Comparison of ENCODE assay signal across 15 cellular contexts in the genomic region with DNA sequence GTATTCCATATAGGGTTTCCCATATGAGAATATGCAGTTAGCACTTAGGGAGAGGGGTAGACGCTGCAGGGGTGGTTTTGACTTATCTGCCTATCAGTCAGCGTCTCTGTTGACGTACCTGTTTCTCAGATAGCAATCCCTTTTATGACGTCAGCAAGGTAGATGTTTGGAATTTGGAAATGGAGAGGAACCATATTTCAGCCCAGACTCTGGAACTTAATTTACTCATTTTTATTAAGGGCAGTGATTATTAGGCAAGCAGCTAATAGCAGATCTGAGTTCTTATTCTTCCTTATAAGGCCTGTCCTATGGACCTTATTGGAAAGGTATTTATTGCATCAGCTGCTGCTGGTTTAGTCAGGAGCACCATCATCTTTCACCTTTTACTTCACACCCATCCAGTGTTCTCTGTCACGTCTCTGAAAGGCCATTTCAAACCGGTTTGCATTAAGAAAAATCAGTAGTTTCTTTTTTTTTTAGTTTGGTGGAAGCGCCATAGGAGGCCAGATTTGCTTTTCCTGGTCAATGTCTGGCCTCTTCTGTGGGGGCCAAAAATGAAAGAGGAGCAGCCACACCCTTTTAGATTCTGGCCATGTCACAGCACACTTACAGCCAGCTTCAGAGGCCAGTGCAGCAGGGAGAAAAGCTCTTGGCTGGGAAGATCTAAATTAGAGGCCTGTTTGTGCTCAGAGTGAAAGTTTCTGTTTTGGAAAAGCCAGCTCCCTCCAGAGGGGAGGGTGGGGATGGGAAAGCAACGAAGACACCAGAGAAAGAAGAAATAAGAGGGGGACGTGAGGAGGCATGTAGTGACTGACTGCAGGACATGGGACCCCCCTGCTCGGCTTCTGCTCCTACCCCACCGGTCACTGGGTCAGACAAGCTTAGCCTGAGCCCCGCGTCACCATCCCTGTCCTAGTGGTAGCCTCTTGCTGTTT.
DNase-seq lines count a peak whose midpoint lies in the region; ATAC-seq and TF ChIP-seq lines count a peak whose summit lies in the region.
"Had no signal": no experiment of that assay in that cellular context is flagged by ENCODE, and none has a peak within 500 bp of the region (broad histone marks: within the 10 kb centered on the region; RNA-seq: fewer than 3 reads in every experiment).

No MANE protein-coding gene starts in this region.

- H3K27ac ChIP-seq in esophagus muscularis mucosa (replicated peaks in 1 of 4) = peak overlapping the region; percentile 59 to 75 (median 64)
- H3K27ac ChIP-seq: parathyroid adenoma had no signal

- H3K27ac Mint-ChIP-seq in nephron progenitor cell (peak overlapping the region; percentile 79), HFFc6 (no peak overlapping the region)
- H3K27ac Mint-ChIP-seq: stimulated activated naive CD8-positive, alpha-beta T cell treated with anti-CD3 and anti-CD28 coated beads, Interleukin-15, Interleukin-2, amounts not matched to agents 100 ng/mL and 50 ng/mL, for 24 hours had no signal

- H3K9me3 Mint-ChIP-seq in nephron progenitor cell (no peaks in the 10 kb centered on the region), HFFc6 (no peaks in the 10 kb centered on the region)

- no peak overlapping the region for H3K4me3 ChIP-seq in esophagus muscularis mucosa

- 62% methylated on average over 13 of the region's 13 CpGs for WGBS in esophagus muscularis mucosa

- peak; percentile 88 for ATAC-seq in Right ventricle myocardium inferior
- ATAC-seq: left colon had no signal

- H3K4me3 Mint-ChIP-seq in nephron progenitor cell (no peak overlapping the region), HFFc6 (no peak overlapping the region)
- H3K4me3 Mint-ChIP-seq: stimulated activated naive CD8-positive, alpha-beta T cell treated with anti-CD3 and anti-CD28 coated beads, Interleukin-15, Interleukin-2, amounts not matched to agents 100 ng/mL and 50 ng/mL, for 24 hours had no signal

- no peaks in the 10 kb centered on the region for H3K27me3 ChIP-seq in esophagus muscularis mucosa

- intact Hi-C loops in Right ventricle myocardium inferior (cut with DNase I) (no loop called here), cardiac septum (cut with DNase I) (no loop called here), esophagus muscularis mucosa (cut with DNase I) (no loop called here)

- TF ChIP-seq POLR2A in esophagus muscularis mucosa (IDR thresholded peaks at IDR 0.05; ENCODE audit: low read depth) = no peak

- H3K36me3 Mint-ChIP-seq in nephron progenitor cell (ENCODE audit: low read depth) (peaks cover 45% of the 10 kb centered on the region), HFFc6 (ENCODE audit: low read depth) (peaks cover 49% of the 10 kb centered on the region)

- peak in 1 of 3 experiments; percentile 21 for TF ChIP-seq CTCF in esophagus muscularis mucosa (IDR thresholded peaks at IDR 0.05)
- no peak for TF ChIP-seq CTCF in nephron progenitor cell (IDR thresholded peaks at IDR 0.05)
- TF ChIP-seq CTCF in HFFc6 (IDR thresholded peaks at IDR 0.05) = no peak

- H3K36me3 ChIP-seq in esophagus muscularis mucosa = peaks cover 0 to 5% (median 0%) of the 10 kb centered on the region in 4 donors

- DNase-seq in Right ventricle myocardium inferior (ENCODE audit: missing footprints) (no peak), cardiac septum (ENCODE audit: low spot score) (no peak), esophagus muscularis mucosa (ENCODE audit: extremely low spot score) (no peak), nephron progenitor cell (no peak), cortex of kidney (lab: John Stamatoyannopoulos, UW) (no peak), DMS153 (lab: John Stamatoyannopoulos, UW) (no peak), HFFc6 (no peak)
- DNase-seq in activated naive CD4-positive, alpha-beta T cell treated with Interleukin-2 at 50 U/mL for 16 hours = no peak
- DNase-seq: foreskin melanocyte; left colon; NCI-H2171; SHP77; stimulated activated CD4-positive, alpha-beta T cell treated with anti-CD3 and anti-CD28 coated beads, Interleukin-4, amount 100 ng/mL, for 1 hour had no signal

- H3K9me3 ChIP-seq in esophagus muscularis mucosa = no peaks in the 10 kb centered on the region

- peaks cover 16 to 57% (median 44%) of the 10 kb centered on the region in 4 donors for H3K4me1 ChIP-seq in esophagus muscularis mucosa

- H3K27me3 Mint-ChIP-seq in nephron progenitor cell (ENCODE audit: low read depth, poor library complexity) (no peaks in the 10 kb centered on the region), HFFc6 (ENCODE audit: insufficient read depth) (peaks cover 4% of the 10 kb centered on the region)
- H3K27me3 Mint-ChIP-seq: stimulated activated naive CD8-positive, alpha-beta T cell treated with anti-CD3 and anti-CD28 coated beads, Interleukin-15, Interleukin-2, amounts not matched to agents 100 ng/mL and 50 ng/mL, for 24 hours had no signal

- peaks cover 58% of the 10 kb centered on the region for H3K4me1 Mint-ChIP-seq in nephron progenitor cell
- H3K4me1 Mint-ChIP-seq in HFFc6 (ENCODE audit: low read depth) = peaks cover 35% of the 10 kb centered on the region

- TF ChIP-seq EP300 in esophagus muscularis mucosa (IDR thresholded peaks at IDR 0.05) = no peak
